Comparison of ENCODE assay signal across 7 cellular contexts in the genomic region with DNA sequence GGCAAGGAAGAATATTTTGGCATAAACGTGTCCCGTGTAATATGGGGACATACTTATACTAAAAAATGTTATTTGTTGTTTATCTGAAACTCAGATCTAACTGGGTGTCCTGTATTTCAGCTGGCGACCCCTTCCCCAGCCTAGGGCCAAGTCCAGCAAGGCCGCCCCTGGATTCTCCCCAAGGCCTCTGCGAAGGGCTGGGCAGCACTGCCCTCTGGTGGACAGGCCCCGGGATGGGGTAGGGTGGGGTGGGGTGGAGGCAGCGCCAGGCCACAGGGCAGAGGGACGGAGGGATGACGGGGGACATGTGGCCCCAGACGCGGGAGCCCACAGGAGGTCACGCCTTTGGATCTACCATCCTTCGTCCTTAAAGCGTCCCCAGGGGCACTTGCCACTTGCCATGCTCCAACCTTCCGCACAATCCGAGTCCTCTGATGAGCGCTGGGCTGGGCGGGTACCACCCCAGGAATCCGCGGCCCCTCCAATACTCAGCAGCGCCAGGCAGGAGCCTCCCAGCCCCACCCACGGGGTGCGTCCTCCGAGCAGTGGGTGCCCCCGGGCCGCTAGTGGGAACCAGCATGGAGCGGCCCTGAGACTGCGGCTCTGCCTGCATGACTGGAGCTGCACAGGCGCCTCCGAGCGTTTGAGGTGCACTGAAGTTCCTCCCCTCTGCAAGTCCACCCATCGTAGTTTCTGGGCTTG.
DNase-seq lines count a peak whose midpoint lies in the region.

No MANE protein-coding gene starts in this region.

- DNase-seq in DMS53 (lab: John Stamatoyannopoulos, UW) (peak; percentile 90), HPDE6-E6E7 (ENCODE audit: extremely low spot score) (peak; percentile 70), glomerular visceral epithelial cell (ENCODE audit: extremely low spot score) (peak; percentile 40), retina (peak; percentile 62)
- peak; percentile 53 for DNase-seq in activated CD4-positive, alpha-beta T cell treated with anti-CD3 and anti-CD28 coated beads, Interleukin-2, amount 50 U/mL, for 48 hours
- DNase-seq in effector CD4-positive, alpha-beta T cell = no peak
- no peak for DNase-seq in effector CD8-positive, alpha-beta T cell (lab: John Stamatoyannopoulos, UW)

Comparison
In these comparisons a context has a peak if more than half of its experiments do, and no peak if none do; other contexts are left out.
1. DNase-seq: peak in DMS53 (single experiment), HPDE6-E6E7 (single experiment), activated CD4-positive, alpha-beta T cell treated with anti-CD3 and anti-CD28 coated beads, Interleukin-2, amount 50 U/mL, for 48 hours (2 of 2), glomerular visceral epithelial cell (single experiment) and retina (single experiment); none in effector CD4-positive, alpha-beta T cell (single experiment) and effector CD8-positive, alpha-beta T cell (single experiment).